In genomic region chr17:56834380-56835258, GRCh38 we compare ENCODE assay signal across 8 cellular contexts. TPM values are rescaled to one million over a fixed set of nuclear protein-coding genes. Genes with fewer than 3 reads are reported as not detected.
DNase-seq lines count a peak whose midpoint lies in the region; ATAC-seq, FAIRE-seq and TF ChIP-seq lines count a peak whose summit lies in the region.

No MANE protein-coding gene starts in this region.

- peak overlapping the region; percentile 57 to 76 (median 61) for H3K4me3 ChIP-seq in endothelial cell of umbilical vein (replicated peaks in 1 of 3; ENCODE audit: insufficient read depth in 1 of 3, low read depth in 1 of 3, low read length in 3 of 3)

- peaks cover 31% of the 10 kb centered on the region for H3K79me2 ChIP-seq in endothelial cell of umbilical vein (ENCODE audit: control insufficient read depth, insufficient read depth, low read length)

- no peaks in the 10 kb centered on the region for H4K20me1 ChIP-seq in endothelial cell of umbilical vein (replicated peaks; ENCODE audit: control insufficient read depth, extremely low read depth, insufficient read depth, low read length)

- H3K9ac ChIP-seq in endothelial cell of umbilical vein (replicated peaks; ENCODE audit: extremely low read depth, insufficient read depth, low read length): peak overlapping the region; percentile 80

- DNase-seq in NCI-H1417 (lab: John Stamatoyannopoulos, UW) (peak; percentile 60 to 87 (median 83)), NCI-H1417 treated with DMSO at 0.1 percent for 48 hours (lab: John Stamatoyannopoulos, UW) (no peak), NCI-H510A treated with DMSO at 0.1 percent for 48 hours (lab: John Stamatoyannopoulos, UW) (peak; percentile 69), endothelial cell of umbilical vein (ENCODE audit: low read depth, low spot score) (peak; percentile 51), naive B cell (peak; percentile 51)
- DNase-seq in activated CD8-positive, alpha-beta memory T cell treated with anti-CD3 and anti-CD28 coated beads, Interleukin-2, amount 50 U/mL, for 1 hour (ENCODE audit: extremely low read depth): peak; percentile 44
- peak; percentile 54 to 88 for DNase-seq in stimulated activated effector memory CD8-positive, alpha-beta T cell treated with anti-CD3 and anti-CD28 coated beads, Interleukin-12 subunit alpha, Interleukin-12 subunit beta, amount 100 ng/mL, for 72 hours (ENCODE audit: low spot score in 2 of 2)

- CTCF ChIA-PET in endothelial cell of umbilical vein (lab: Charles Lee): interaction anchor here (0.6 to 7.8 kb wide), 9 partner anchors 7 to 893 kb away, joined by 3 to 71 read pairs (median 4); partner anchors contain the start of gene TRIM25

- POLR2A ChIA-PET in endothelial cell of umbilical vein (lab: Charles Lee): interaction anchor here (0.6 to 1.8 kb wide), 5 partner anchors 33 to 1158 kb away, joined by 3 to 8 read pairs (median 7); partner anchors contain the start of gene TRIM25

- peaks cover 32 to 46% (median 37%) of the 10 kb centered on the region in 3 donors for H3K4me1 Mint-ChIP-seq in naive B cell
- H3K4me1 Mint-ChIP-seq in stimulated activated effector memory CD8-positive, alpha-beta T cell treated with anti-CD3 and anti-CD28 coated beads, Interleukin-12 subunit alpha, Interleukin-12 subunit beta, amount 100 ng/mL, for 72 hours: peaks cover 56% of the 10 kb centered on the region

- H3K9me1 ChIP-seq in endothelial cell of umbilical vein (replicated peaks; ENCODE audit: control insufficient read depth, extremely low read depth, insufficient read depth, low read length): no peaks in the 10 kb centered on the region

- no peak for TF ChIP-seq POLR2A in endothelial cell of umbilical vein (IDR thresholded peaks at IDR 0.05; ENCODE audit: low read depth, low read length)

- peaks cover 51% of the 10 kb centered on the region for H3K4me1 ChIP-seq in endothelial cell of umbilical vein (ENCODE audit: control insufficient read depth, extremely low read depth, insufficient read depth, low read length)

- H3K9me3 Mint-ChIP-seq in naive B cell: no peaks in the 10 kb centered on the region
- H3K9me3 Mint-ChIP-seq in stimulated activated effector memory CD8-positive, alpha-beta T cell treated with anti-CD3 and anti-CD28 coated beads, Interleukin-12 subunit alpha, Interleukin-12 subunit beta, amount 100 ng/mL, for 72 hours: no peaks in the 10 kb centered on the region

- peak in 1 of 2 donors; percentile 13 for TF ChIP-seq CTCF in endothelial cell of umbilical vein (IDR thresholded peaks at IDR 0.05; ENCODE audit: extremely low read depth in 1 of 2, insufficient read depth in 1 of 2, low read depth in 1 of 2, low read length in 2 of 2)

- peak overlapping the region; percentile 84 for H2AFZ ChIP-seq in endothelial cell of umbilical vein (ENCODE audit: low read depth, low read length)

- peak overlapping the region in 5 of 6 donors; percentile 28 to 89 (median 62) for H3K27ac Mint-ChIP-seq in naive B cell
- peak overlapping the region; percentile 90 for H3K27ac Mint-ChIP-seq in stimulated activated effector memory CD8-positive, alpha-beta T cell treated with anti-CD3 and anti-CD28 coated beads, Interleukin-12 subunit alpha, Interleukin-12 subunit beta, amount 100 ng/mL, for 72 hours

- no peaks in the 10 kb centered on the region for H3K36me3 ChIP-seq in endothelial cell of umbilical vein (ENCODE audit: control insufficient read depth in 2 of 2, extremely low read depth in 1 of 2, insufficient read depth in 2 of 2, low read length in 2 of 2)

- no peaks in the 10 kb centered on the region for H3K9me3 ChIP-seq in endothelial cell of umbilical vein (replicated peaks; ENCODE audit: control insufficient read depth, insufficient read depth, low read length)

- H3K4me3 Mint-ChIP-seq in naive B cell: peak overlapping the region; percentile 89 to 96 (median 94)
- H3K4me3 Mint-ChIP-seq in stimulated activated effector memory CD8-positive, alpha-beta T cell treated with anti-CD3 and anti-CD28 coated beads, Interleukin-12 subunit alpha, Interleukin-12 subunit beta, amount 100 ng/mL, for 72 hours: peak overlapping the region; percentile 90

- intact Hi-C loops in endothelial cell of umbilical vein (cut with micrococcal nuclease): loop anchor here (1.0 to 5.0 kb wide), 2 partner anchors 103 to 1082 kb away; partner anchors contain the start of gene PCTP

- dilution Hi-C loops in endothelial cell of umbilical vein (cut with MboI; ENCODE audit: extremely low pct_ligation_motif_present, low sequenced_read_pairs): no loop called here

- no peaks in the 10 kb centered on the region for H3K36me3 Mint-ChIP-seq in naive B cell
- H3K36me3 Mint-ChIP-seq in stimulated activated effector memory CD8-positive, alpha-beta T cell treated with anti-CD3 and anti-CD28 coated beads, Interleukin-12 subunit alpha, Interleukin-12 subunit beta, amount 100 ng/mL, for 72 hours: peaks cover 63% of the 10 kb centered on the region

- H3K27me3 Mint-ChIP-seq in naive B cell: no peaks in the 10 kb centered on the region

- BruUV-seq in endothelial cell of umbilical vein (replicated peaks; lab: Mats Ljungman, UMichigan): no TSS peak

- peak; percentile 27 for ATAC-seq in HG03025 (IDR thresholded peaks at IDR 0.05; ENCODE audit: low FRiP score, unreplicated experiment)
- ATAC-seq in naive B cell (ENCODE audit: low read depth in 2 of 2): peak; percentile 17 to 29
- peak; percentile 55 for ATAC-seq in stimulated activated effector memory CD8-positive, alpha-beta T cell treated with anti-CD3 and anti-CD28 coated beads, Interleukin-12 subunit alpha, Interleukin-12 subunit beta, amount 100 ng/mL, for 72 hours

- no peak for FAIRE-seq in endothelial cell of umbilical vein (lab: Jason Lieb, UNC)

- peak overlapping the region; percentile 41 for H3K4me2 ChIP-seq in endothelial cell of umbilical vein (ENCODE audit: insufficient read depth, low read length)

- H3K27ac ChIP-seq in endothelial cell of umbilical vein (ENCODE audit: insufficient read depth, low read depth, low read length): peak overlapping the region; percentile 83

- H3K27me3 ChIP-seq in endothelial cell of umbilical vein (ENCODE audit: control insufficient read depth in 2 of 2, insufficient read depth in 2 of 2, low read length in 2 of 2): no peaks in the 10 kb centered on the region

TF ChIP-seq in endothelial cell of umbilical vein, 7 proteins besides CTCF, POLR2A, EP300 and RAD21:
- TF ChIP-seq MYC (IDR thresholded peaks at IDR 0.05; ENCODE audit: low read depth, low read length): no peak
- TF ChIP-seq FOS (IDR thresholded peaks at IDR 0.05; ENCODE audit: borderline replicate concordance, insufficient read depth, low read length): no peak
- TF ChIP-seq MAX (IDR thresholded peaks at IDR 0.05; ENCODE audit: insufficient read depth, insufficient read length): no peak
- TF ChIP-seq GATA2 (IDR thresholded peaks at IDR 0.05; ENCODE audit: insufficient read depth, insufficient read length, low read depth, low read length): no peak
- TF ChIP-seq EZH2 (IDR thresholded peaks at IDR 0.05; ENCODE audit: borderline replicate concordance, low read depth, low read length, severe bottlenecking): no peak
- no peak for TF ChIP-seq POLR2AphosphoS5 (IDR thresholded peaks at IDR 0.05; ENCODE audit: insufficient read depth, low read depth, low read length)
- no peak for TF ChIP-seq JUN (IDR thresholded peaks at IDR 0.05; ENCODE audit: borderline replicate concordance, insufficient read depth, insufficient read length, low read depth)

RNA-seq across cellular contexts. Expression of gene DGKE, which starts 0.7 kb away (rescaled TPM):
- total RNA-seq in endothelial cell of umbilical vein: 20.3 and 22.9 TPM in 2 replicates
- polyA plus RNA-seq in endothelial cell of umbilical vein (4.9 and 6.4 TPM in 2 replicates), naive B cell (ENCODE audit: low read depth in 6 of 6) (1 to 10 TPM; 1.3 to 4.1 (median 3.3) TPM)
- 2.0 and 2.8 TPM in 2 replicates for polyA plus RNA-seq in endothelial cell of umbilical vein (2011; cell fraction: cytosol; rRNA removed)
- 36.7 and 44.1 TPM in 2 replicates for polyA plus RNA-seq in endothelial cell of umbilical vein (2011; cell fraction: nucleus; rRNA removed)
- polyA plus RNA-seq in endothelial cell of umbilical vein (2012): 5.0 and 7.9 TPM in 2 replicates
- 11.6 and 14.3 TPM in 2 replicates for polyA minus RNA-seq in endothelial cell of umbilical vein
- 1.9 TPM for polyA minus RNA-seq in endothelial cell of umbilical vein (2011; cell fraction: cytosol; rRNA and poly(A)+ RNA removed)
- polyA minus RNA-seq in endothelial cell of umbilical vein (2011; cell fraction: nucleus; rRNA and poly(A)+ RNA removed): 34.8 and 40.2 TPM in 2 replicates

RNA-seq across cellular contexts. Expression of gene C17orf67, which starts 0.9 kb away (rescaled TPM):
- total RNA-seq in endothelial cell of umbilical vein: 5.6 and 5.8 TPM in 2 replicates
- polyA plus RNA-seq in endothelial cell of umbilical vein (1.9 and 2.4 TPM in 2 replicates), naive B cell (ENCODE audit: low read depth in 6 of 6) (1 to 10 TPM in 5 of 6 donors, under 1 TPM in 1; 0.15 to 2.4 (median 1.4) TPM)
- polyA plus RNA-seq in endothelial cell of umbilical vein (2011; cell fraction: cytosol; rRNA removed): 0.71 and 0.86 TPM in 2 replicates
- 7.7 and 9.4 TPM in 2 replicates for polyA plus RNA-seq in endothelial cell of umbilical vein (2011; cell fraction: nucleus; rRNA removed)
- 1.3 and 2.1 TPM in 2 replicates for polyA plus RNA-seq in endothelial cell of umbilical vein (2012)
- 1.0 and 1.4 TPM in 2 replicates for polyA minus RNA-seq in endothelial cell of umbilical vein
- polyA minus RNA-seq in endothelial cell of umbilical vein (2011; cell fraction: cytosol; rRNA and poly(A)+ RNA removed): 1.1 TPM
- 1.8 and 2.4 TPM in 2 replicates for polyA minus RNA-seq in endothelial cell of umbilical vein (2011; cell fraction: nucleus; rRNA and poly(A)+ RNA removed)
